Comparison of ENCODE assay signal across 11 cellular contexts in the genomic region with DNA sequence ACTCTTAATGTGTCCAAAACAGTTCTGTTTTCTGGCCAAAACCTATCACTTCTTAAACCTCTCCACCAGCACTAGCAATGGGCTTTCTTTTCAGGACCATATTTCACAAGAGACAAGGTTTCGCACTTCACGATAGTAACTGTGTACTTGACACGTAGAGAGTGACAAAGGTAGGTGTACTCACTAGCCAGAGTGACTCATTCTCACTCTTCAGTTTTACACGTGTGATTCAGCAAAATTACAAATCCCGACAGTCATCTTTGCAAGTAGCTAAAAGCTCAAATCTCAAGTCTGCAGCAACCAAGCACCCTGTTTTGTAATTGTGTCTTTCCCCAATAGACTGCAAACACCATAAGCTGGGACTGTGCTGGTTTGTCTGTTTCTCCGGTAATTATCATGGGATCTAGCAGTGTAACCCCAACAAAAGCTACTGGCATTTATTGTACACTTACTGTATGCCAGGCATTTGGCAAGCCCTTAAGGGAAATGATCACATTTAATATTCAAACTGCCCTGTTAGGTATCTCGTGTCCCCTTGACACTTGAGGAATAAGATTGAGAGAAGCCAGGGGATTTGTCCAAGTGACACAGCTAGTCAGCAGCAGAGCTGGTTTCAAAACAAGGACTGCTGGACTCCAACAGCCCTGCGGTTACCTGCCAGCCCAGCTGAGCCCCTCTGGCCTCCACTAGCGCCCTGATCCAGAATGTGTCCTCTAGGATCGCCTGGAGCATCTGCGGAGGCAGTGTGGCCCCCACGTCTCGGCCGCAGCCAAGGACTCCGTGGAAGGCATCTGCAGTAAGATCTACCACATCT. TPM values are rescaled to one million over a fixed set of nuclear protein-coding genes. Genes with fewer than 3 reads are reported as not detected.
DNase-seq lines count a peak whose midpoint lies in the region; ATAC-seq, FAIRE-seq and TF ChIP-seq lines count a peak whose summit lies in the region.
"Had no signal": no experiment of that assay in that cellular context is flagged by ENCODE, and none has a peak within 500 bp of the region (broad histone marks: within the 10 kb centered on the region; RNA-seq: fewer than 3 reads in every experiment).

No MANE protein-coding gene starts in this region.

- peaks cover 1% of the 10 kb centered on the region for H3F3A ChIP-seq in smooth muscle cell (ENCODE audit: low read depth)

- ATAC-seq in activated T-cell treated with anti-CD3 and anti-CD28 coated beads, Interleukin-2, amount 50 U/mL, for 4 hours, result peak; percentile 47 to 62
- ATAC-seq in HG03442 (IDR thresholded peaks at IDR 0.05; ENCODE audit: unreplicated experiment), result no peak

- H4K20me1 ChIP-seq in H1 (replicated peaks in 1 of 2; ENCODE audit: control insufficient read depth in 1 of 2, insufficient read depth in 2 of 2, low read length in 2 of 2), result peaks cover 2 to 10% of the 10 kb centered on the region in 2 experiments
- no peaks in the 10 kb centered on the region for H4K20me1 ChIP-seq in smooth muscle cell (ENCODE audit: low read depth)

- no peaks in the 10 kb centered on the region; a peak in 1 of 7 replicates for H3K27me3 ChIP-seq in H1 (replicated peaks in 1 of 4; ENCODE audit: control insufficient read depth in 3 of 4, extremely low read depth in 1 of 4, insufficient read depth in 3 of 4, low read length in 3 of 4)
- H3K27me3 ChIP-seq in smooth muscle cell (ENCODE audit: low read depth), result no peaks in the 10 kb centered on the region
- no peaks in the 10 kb centered on the region for H3K27me3 ChIP-seq in tibial artery

- intact Hi-C loops in tibial artery (cut with DNase I; ENCODE audit: low total_unique reads), result no loop called here

- no peaks in the 10 kb centered on the region for H3K9me3 Mint-ChIP-seq in activated T-cell treated with anti-CD3 and anti-CD28 coated beads, Interleukin-2, amount 50 U/mL, for 4 hours

- no peak overlapping the region for H2BK12ac ChIP-seq in H1 (ENCODE audit: low read depth, low read length)

- no peak overlapping the region for H3K14ac ChIP-seq in H1 (ENCODE audit: insufficient read length)

- H3K4ac ChIP-seq in H1 (replicated peaks; ENCODE audit: insufficient read length, low read depth, low read length), result no peak overlapping the region

- no peak overlapping the region for H3K23ac ChIP-seq in H1 (ENCODE audit: insufficient read length)

- peaks cover 81% of the 10 kb centered on the region for H3K36me3 ChIP-seq in SK-N-MC (ENCODE audit: insufficient read depth, low read length)
- H3K36me3 ChIP-seq in H1 (ENCODE audit: control insufficient read depth in 2 of 4, insufficient read depth in 4 of 4, low read length in 3 of 4), result peaks cover 33 to 73% (median 70%) of the 10 kb centered on the region in 4 experiments
- H3K36me3 ChIP-seq in smooth muscle cell (ENCODE audit: low read depth), result no peaks in the 10 kb centered on the region
- H3K36me3 ChIP-seq in tibial artery, result peaks cover 90 to 100% (median 90%) of the 10 kb centered on the region in 3 donors

- H3K27ac ChIP-seq in SK-N-MC, result peak overlapping the region; percentile 60
- no peak overlapping the region for H3K27ac ChIP-seq in H1 (ENCODE audit: low read depth, low read length)
- peak overlapping the region; percentile 28 for H3K27ac ChIP-seq in smooth muscle cell (ENCODE audit: low read depth)
- no peak overlapping the region for H3K27ac ChIP-seq in tibial artery

- H2BK15ac ChIP-seq in H1 (ENCODE audit: low read length), result no peak overlapping the region

- no peaks in the 10 kb centered on the region for H3K4me1 ChIP-seq in H1 (replicated peaks in 1 of 4; ENCODE audit: control insufficient read depth in 3 of 4, insufficient read depth in 4 of 4, low read length in 3 of 4)
- H3K4me1 ChIP-seq in smooth muscle cell (ENCODE audit: low read depth), result no peaks in the 10 kb centered on the region
- peaks cover 0 to 4% (median 0%) of the 10 kb centered on the region in 4 donors for H3K4me1 ChIP-seq in tibial artery

- no peak for DNase-seq in activated T-cell treated with anti-CD3 and anti-CD28 coated beads, Interleukin-2, amount 50 U/mL, for 4 hours
- no peak for DNase-seq in activated T-cell treated with anti-CD3 and anti-CD28 coated beads, Interleukin-2, amount 50 U/mL, for 1 hour
- DNase-seq in SK-N-MC (ENCODE audit: low read depth, low spot score) (no peak), H1 (ENCODE audit: low read depth in 1 of 2, low spot score in 2 of 2) (no peak), smooth muscle cell (lab: John Stamatoyannopoulos, UW; ENCODE audit: unreplicated experiment) (no peak), tibial artery (no peak), activated gamma-delta T cell treated with Interleukin-2 at 50 U/mL for 16 hours (no peak)
- DNase-seq: kidney glomerular epithelial cell, SW 1271 had no signal

- H2AFZ ChIP-seq in H1 (ENCODE audit: low read length) (no peak overlapping the region), smooth muscle cell (ENCODE audit: low read depth) (no peak overlapping the region)

- no peak overlapping the region for H3K56ac ChIP-seq in H1 (replicated peaks; ENCODE audit: insufficient read length, low read depth, low read length)

- TF ChIP-seq CTCF in H1 (IDR thresholded peaks at IDR 0.05; ENCODE audit: control extremely low read depth in 1 of 3, insufficient read depth in 1 of 3, low read depth in 1 of 3, low read length in 3 of 3) (no peak), smooth muscle cell (IDR thresholded peaks at IDR 0.05; ENCODE audit: borderline replicate concordance, insufficient read depth, poor library complexity, severe bottlenecking) (no peak), tibial artery (IDR thresholded peaks at IDR 0.05) (no peak)

- no peak overlapping the region for H3K4me3 Mint-ChIP-seq in activated T-cell treated with anti-CD3 and anti-CD28 coated beads, Interleukin-2, amount 50 U/mL, for 4 hours

- H4K91ac ChIP-seq in H1 (replicated peaks; ENCODE audit: insufficient read length, low read length), result no peak overlapping the region

- no peaks in the 10 kb centered on the region for H3K23me2 ChIP-seq in H1 (ENCODE audit: low read depth, low read length)

- H3K4me2 ChIP-seq in H1 (ENCODE audit: insufficient read depth in 1 of 2, low read depth in 2 of 2, low read length in 2 of 2), result no peak overlapping the region
- H3K4me2 ChIP-seq in smooth muscle cell, result no peak overlapping the region

- H3K79me1 ChIP-seq in H1 (ENCODE audit: low read depth, low read length), result peaks cover 3% of the 10 kb centered on the region; the same call in 1 of the 2 replicates

- H2BK120ac ChIP-seq in H1 (replicated peaks; ENCODE audit: low read depth, low read length), result no peak overlapping the region

- WGBS in H1 (ENCODE audit: extremely low coverage in 1 of 2, insufficient coverage in 1 of 2, insufficient read length in 1 of 2, insufficient replicate concordance in 2 of 2, low coverage in 1 of 2, low lambda C conversion rate in 2 of 2, missing lambda C conversion rate in 1 of 2), 2 experiments, result 93% methylated on average over 15 of the region's 15 CpGs; no CpG with 5 or more reads in 1 of the 2 experiments
- 89% methylated on average over 15 of the region's 15 CpGs for WGBS in smooth muscle cell (ENCODE audit: low lambda C conversion rate)

- H3K27me3 Mint-ChIP-seq in activated T-cell treated with anti-CD3 and anti-CD28 coated beads, Interleukin-2, amount 50 U/mL, for 4 hours (ENCODE audit: low read depth), result no peaks in the 10 kb centered on the region

- no peak overlapping the region for H2BK20ac ChIP-seq in H1 (ENCODE audit: low read length)

- H3K79me2 ChIP-seq in H1 (ENCODE audit: control insufficient read depth in 1 of 2, insufficient read depth in 2 of 2, low read length in 2 of 2) (no peaks in the 10 kb centered on the region), smooth muscle cell (ENCODE audit: low read depth) (no peaks in the 10 kb centered on the region)

- peaks cover 35% of the 10 kb centered on the region for H3K36me3 Mint-ChIP-seq in activated T-cell treated with anti-CD3 and anti-CD28 coated beads, Interleukin-2, amount 50 U/mL, for 4 hours (ENCODE audit: insufficient read depth)

- no peak overlapping the region for H3K18ac ChIP-seq in H1 (ENCODE audit: extremely low read depth, low read length)

- TF ChIP-seq RAD21 in H1 (IDR thresholded peaks at IDR 0.05 in 1 of 2, conservative IDR thresholded peaks at IDR 0.05 in 1 of 2; ENCODE audit: low read depth in 2 of 2, low read length in 2 of 2), result no peak

- TF ChIP-seq EP300 in H1 (IDR thresholded peaks at IDR 0.05; ENCODE audit: borderline replicate concordance in 1 of 2, low read depth in 2 of 2, low read length in 2 of 2), result no peak

- no peaks in the 10 kb centered on the region for H3K9me3 ChIP-seq in SK-N-MC (ENCODE audit: low read depth, low read length)
- H3K9me3 ChIP-seq in H1 (ENCODE audit: insufficient read depth in 2 of 2, low read depth in 1 of 2, low read length in 1 of 2), result no peaks in the 10 kb centered on the region
- H3K9me3 ChIP-seq in smooth muscle cell (replicated peaks; ENCODE audit: low read depth), result no peaks in the 10 kb centered on the region
- H3K9me3 ChIP-seq in tibial artery, result no peaks in the 10 kb centered on the region

- CTCF ChIA-PET in H1 (lab: Charles Lee; ENCODE audit: partially characterized antibody), result interaction anchor here (0.6 to 8.7 kb wide), 7 partner anchors 9 to 153 kb away, joined by 3 to 82 read pairs (median 4); no protein-coding TSS in a partner anchor

- no peak overlapping the region for H4K5ac ChIP-seq in H1 (ENCODE audit: insufficient read length, low read depth, low read length)

- TF ChIP-seq POLR2A in H1 (IDR thresholded peaks at IDR 0.05; ENCODE audit: control extremely low read depth in 1 of 2, low read depth in 2 of 2, low read length in 2 of 2), result no peak

- FAIRE-seq in H1 (lab: Jason Lieb, UNC), result no peak
- FAIRE-seq: endometrium had no signal

- peak overlapping the region; percentile 16; the same call in 1 of the 2 replicates for H4K8ac ChIP-seq in H1 (ENCODE audit: extremely low read depth, insufficient read depth, low read length)

- H3K4me3 ChIP-seq in SK-N-MC, result no peak overlapping the region
- H3K4me3 ChIP-seq in H1 (ENCODE audit: extremely low read depth in 1 of 4, insufficient read depth in 2 of 4, low read depth in 3 of 4, low read length in 4 of 4), result no peak overlapping the region
- H3K4me3 ChIP-seq in smooth muscle cell, result no peak overlapping the region
- H3K4me3 ChIP-seq in tibial artery, result no peak overlapping the region

- no peak overlapping the region; the same call in 1 of the 2 replicates for H2BK5ac ChIP-seq in H1 (ENCODE audit: low read depth, low read length)

- H3K4me1 Mint-ChIP-seq in activated T-cell treated with anti-CD3 and anti-CD28 coated beads, Interleukin-2, amount 50 U/mL, for 4 hours (ENCODE audit: low read depth), result peaks cover 26% of the 10 kb centered on the region

- no peak overlapping the region for H2AK5ac ChIP-seq in H1 (ENCODE audit: low read depth, low read length)

- POLR2A ChIA-PET in H1 (lab: Charles Lee; ENCODE audit: partially characterized antibody), result interaction anchor here (0.8 to 18.4 kb wide), 10 partner anchors 5 to 131 kb away, joined by 3 to 283 read pairs (median 6); a partner anchor contains a TSS

- H3K9ac ChIP-seq in SK-N-MC (ENCODE audit: insufficient read length) (no peak overlapping the region), H1 (replicated peaks in 1 of 4; ENCODE audit: extremely low read depth in 1 of 4, low read depth in 3 of 4, low read length in 3 of 4) (no peak overlapping the region), smooth muscle cell (ENCODE audit: low read depth) (no peak overlapping the region)

RNA-seq across cellular contexts. Expression of a gene that starts 9.9 kb away (rescaled TPM):
- 10 to 100 TPM; 24.4 to 28.9 (median 28.4) TPM for total RNA-seq in activated T-cell treated with anti-CD3 and anti-CD28 coated beads, Interleukin-2, amount 50 U/mL, for 4 hours
- total RNA-seq in H1 (2021; fragmentation: NEBNext Ultra II Directional; extraction: Animal tissue kit (Norgen Biotek cat#: 25700)), result 27.2 and 30.3 TPM in 2 replicates
- 30.6 and 54.7 TPM in 2 replicates for polyA plus RNA-seq in H1 (2011; rRNA removed)
- 23.8 TPM for polyA plus RNA-seq in H1 (2011; cell fraction: cytosol; rRNA removed)
- polyA plus RNA-seq in H1 (2011; cell fraction: nucleus; rRNA removed), result 58.2 TPM
- 19.8 to 36.6 TPM (median 32.6 TPM) in 4 replicates for polyA plus RNA-seq in H1 (2012, experiment 1 of 2)
- 37.9 TPM for polyA plus RNA-seq in H1 (2012, experiment 2 of 2)
- polyA plus RNA-seq in H1 (2013, experiment 1 of 2), result 23.6 TPM
- 20.7 TPM for polyA plus RNA-seq in H1 (2013, experiment 2 of 2)
- 20.9 and 29.6 TPM in 2 replicates for polyA minus RNA-seq in H1 (2011; rRNA and poly(A)+ RNA removed)
- polyA minus RNA-seq in H1 (2011; cell fraction: cytosol; rRNA and poly(A)+ RNA removed), result 20.2 TPM
- polyA minus RNA-seq in H1 (2011; cell fraction: nucleus; rRNA and poly(A)+ RNA removed), result 42.0 TPM
- 13.5 and 15.4 TPM in 2 replicates for total RNA-seq in smooth muscle cell
- 37.2 and 38.9 TPM in 2 replicates for polyA plus RNA-seq in smooth muscle cell

RNA-seq across cellular contexts. Expression of a gene that starts 27.6 kb away (rescaled TPM):
- total RNA-seq in activated T-cell treated with anti-CD3 and anti-CD28 coated beads, Interleukin-2, amount 50 U/mL, for 4 hours, result 10 to 100 TPM; 39.7 to 46.4 (median 41.6) TPM
- 14.6 and 15.9 TPM in 2 replicates for total RNA-seq in H1 (2021; fragmentation: NEBNext Ultra II Directional; extraction: Animal tissue kit (Norgen Biotek cat#: 25700))
- polyA plus RNA-seq in H1 (2011; rRNA removed) (12.4 and 17.1 TPM in 2 replicates), smooth muscle cell (14.2 and 20.7 TPM in 2 replicates)
- polyA plus RNA-seq in H1 (2011; cell fraction: cytosol; rRNA removed), result 9.0 TPM
- 36.3 TPM for polyA plus RNA-seq in H1 (2011; cell fraction: nucleus; rRNA removed)
- 7.6 to 12.8 TPM (median 11.8 TPM) in 4 replicates for polyA plus RNA-seq in H1 (2012, experiment 1 of 2)
- 8.5 TPM for polyA plus RNA-seq in H1 (2012, experiment 2 of 2)
- polyA plus RNA-seq in H1 (2013, experiment 1 of 2), result 10.1 TPM
- polyA plus RNA-seq in H1 (2013, experiment 2 of 2), result 8.8 TPM
- polyA minus RNA-seq in H1 (2011; rRNA and poly(A)+ RNA removed), result 11.4 and 15.8 TPM in 2 replicates
- 11.1 TPM for polyA minus RNA-seq in H1 (2011; cell fraction: cytosol; rRNA and poly(A)+ RNA removed)
- polyA minus RNA-seq in H1 (2011; cell fraction: nucleus; rRNA and poly(A)+ RNA removed), result 31.5 TPM
- 11.2 and 11.6 TPM in 2 replicates for total RNA-seq in smooth muscle cell

RNA-seq across cellular contexts. Expression of a gene that starts 32.4 kb away (rescaled TPM):
- total RNA-seq in activated T-cell treated with anti-CD3 and anti-CD28 coated beads, Interleukin-2, amount 50 U/mL, for 4 hours, result 1 to 10 TPM; 3.1 to 4.2 (median 3.3) TPM
- total RNA-seq in H1 (2021; fragmentation: NEBNext Ultra II Directional; extraction: Animal tissue kit (Norgen Biotek cat#: 25700)), result 120 TPM in 2 replicates
- polyA plus RNA-seq in H1 (2011; rRNA removed) (194 and 268 TPM in 2 replicates), smooth muscle cell (197 and 262 TPM in 2 replicates)
- 129 TPM for polyA plus RNA-seq in H1 (2011; cell fraction: cytosol; rRNA removed)
- polyA plus RNA-seq in H1 (2011; cell fraction: nucleus; rRNA removed), result 198 TPM
- polyA plus RNA-seq in H1 (2012, experiment 1 of 2), result 117 to 175 TPM (median 169 TPM) in 4 replicates
- polyA plus RNA-seq in H1 (2012, experiment 2 of 2), result 196 TPM
- 240 TPM for polyA plus RNA-seq in H1 (2013, experiment 1 of 2)
- 233 TPM for polyA plus RNA-seq in H1 (2013, experiment 2 of 2)
- polyA minus RNA-seq in H1 (2011; rRNA and poly(A)+ RNA removed), result 77.0 and 101 TPM in 2 replicates
- polyA minus RNA-seq in H1 (2011; cell fraction: cytosol; rRNA and poly(A)+ RNA removed), result 101 TPM
- 53.7 TPM for polyA minus RNA-seq in H1 (2011; cell fraction: nucleus; rRNA and poly(A)+ RNA removed)
- total RNA-seq in smooth muscle cell, result 81.0 and 93.3 TPM in 2 replicates

RNA-seq across cellular contexts. Expression of a gene that starts 53.2 kb away (rescaled TPM):
- total RNA-seq in activated T-cell treated with anti-CD3 and anti-CD28 coated beads, Interleukin-2, amount 50 U/mL, for 4 hours, result 10 to 100 TPM; 56.5 to 63.1 (median 57.3) TPM
- total RNA-seq in H1 (2021; fragmentation: NEBNext Ultra II Directional; extraction: Animal tissue kit (Norgen Biotek cat#: 25700)), result 49.7 and 52.5 TPM in 2 replicates
- polyA plus RNA-seq in H1 (2011; rRNA removed), result 74.0 and 81.4 TPM in 2 replicates
- polyA plus RNA-seq in H1 (2011; cell fraction: cytosol; rRNA removed), result 60.7 TPM
- 171 TPM for polyA plus RNA-seq in H1 (2011; cell fraction: nucleus; rRNA removed)
- polyA plus RNA-seq in H1 (2012, experiment 1 of 2), result 44.5 to 61.8 TPM (median 58.5 TPM) in 4 replicates
- polyA plus RNA-seq in H1 (2012, experiment 2 of 2), result 64.3 TPM
- polyA plus RNA-seq in H1 (2013, experiment 1 of 2), result 66.7 TPM
- 68.1 TPM for polyA plus RNA-seq in H1 (2013, experiment 2 of 2)
- 97.7 and 111 TPM in 2 replicates for polyA minus RNA-seq in H1 (2011; rRNA and poly(A)+ RNA removed)
- 39.0 TPM for polyA minus RNA-seq in H1 (2011; cell fraction: cytosol; rRNA and poly(A)+ RNA removed)
- 131 TPM for polyA minus RNA-seq in H1 (2011; cell fraction: nucleus; rRNA and poly(A)+ RNA removed)
- total RNA-seq in smooth muscle cell, result 74.8 and 79.7 TPM in 2 replicates
- polyA plus RNA-seq in smooth muscle cell, result 132 and 138 TPM in 2 replicates

RNA-seq across cellular contexts. Expression of a gene that starts 53.4 kb away (rescaled TPM):
- total RNA-seq in activated T-cell treated with anti-CD3 and anti-CD28 coated beads, Interleukin-2, amount 50 U/mL, for 4 hours, result 1 to 10 TPM; 1.3 TPM
- total RNA-seq in H1 (2021; fragmentation: NEBNext Ultra II Directional; extraction: Animal tissue kit (Norgen Biotek cat#: 25700)), result 5.2 and 6.9 TPM in 2 replicates
- 6.9 and 10.3 TPM in 2 replicates for polyA plus RNA-seq in H1 (2011; rRNA removed)
- 9.4 TPM for polyA plus RNA-seq in H1 (2011; cell fraction: cytosol; rRNA removed)
- 15.0 TPM for polyA plus RNA-seq in H1 (2011; cell fraction: nucleus; rRNA removed)
- polyA plus RNA-seq in H1 (2012, experiment 1 of 2), result 3.4 to 5.8 TPM (median 5.5 TPM) in 4 replicates
- 4.2 TPM for polyA plus RNA-seq in H1 (2012, experiment 2 of 2)
- polyA plus RNA-seq in H1 (2013, experiment 1 of 2), result 4.8 TPM
- polyA plus RNA-seq in H1 (2013, experiment 2 of 2), result 3.2 TPM
- polyA minus RNA-seq in H1 (2011; rRNA and poly(A)+ RNA removed), result 3.6 and 3.7 TPM in 2 replicates
- polyA minus RNA-seq in H1 (2011; cell fraction: cytosol; rRNA and poly(A)+ RNA removed), result 6.1 TPM
- 10.5 TPM for polyA minus RNA-seq in H1 (2011; cell fraction: nucleus; rRNA and poly(A)+ RNA removed)
- 0.31 and 3.3 TPM in 2 replicates for total RNA-seq in smooth muscle cell
- polyA plus RNA-seq in smooth muscle cell, result 3.7 and 4.7 TPM in 2 replicates

Comparison
In these comparisons a context has a peak if more than half of its experiments do, and no peak if none do; other contexts are left out.
1. H3K27ac ChIP-seq: peak in SK-N-MC (single experiment) and smooth muscle cell (single experiment); none in H1 (single experiment) and tibial artery (0 of 2).
2. RNA of a gene that starts 32.4 kb away (total RNA-seq): 120 TPM in H1 and 81.0 to 93.3 TPM in smooth muscle cell; 3.1 to 4.2 TPM in activated T-cell treated with anti-CD3 and anti-CD28 coated beads, Interleukin-2, amount 50 U/mL, for 4 hours; every median in the first group is over 10 times any median in the second.